In the genomic region with DNA sequence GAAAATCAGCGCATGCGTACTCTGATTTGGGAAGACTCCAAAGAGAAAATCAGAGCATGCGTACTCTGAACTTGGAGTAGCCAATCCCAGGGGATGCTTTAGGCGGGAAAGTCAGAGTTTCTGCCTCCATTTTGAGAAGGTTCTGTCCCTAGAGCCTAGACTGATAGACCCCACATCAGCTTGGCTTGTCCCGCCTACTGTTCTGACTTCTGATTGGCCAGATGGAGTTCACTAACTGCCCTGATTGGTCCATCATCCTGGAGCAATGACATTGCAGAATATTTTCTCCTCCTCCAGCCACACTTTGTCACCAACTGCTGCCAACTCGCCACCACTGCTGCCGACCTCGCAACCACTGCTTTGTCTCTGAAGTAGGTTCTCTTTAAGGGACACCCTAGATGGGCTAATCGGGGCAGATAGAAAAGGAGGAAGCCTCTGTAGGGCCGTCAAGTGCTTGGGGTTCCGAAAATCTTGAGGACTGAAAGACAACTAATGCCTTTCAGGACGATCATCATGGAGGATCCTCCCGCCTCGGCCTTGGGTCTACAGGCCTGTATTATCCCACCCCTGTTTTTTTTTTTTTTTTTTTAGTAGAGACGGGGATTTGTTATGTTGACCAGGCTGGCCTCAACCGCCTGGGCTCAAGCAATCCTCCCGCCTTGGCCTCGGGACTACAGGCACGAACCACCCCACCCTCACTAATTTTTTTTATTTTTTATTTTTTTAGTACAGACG, we compare ENCODE assay signal across 19 cellular contexts. TPM values are rescaled to one million over a fixed set of nuclear protein-coding genes. Genes with fewer than 3 reads are reported as not detected.
"Had no signal": no experiment of that assay in that cellular context is flagged by ENCODE, and none has a peak within 500 bp of the region (broad histone marks: within the 10 kb centered on the region; RNA-seq: fewer than 3 reads in every experiment).

A gene with protein sequence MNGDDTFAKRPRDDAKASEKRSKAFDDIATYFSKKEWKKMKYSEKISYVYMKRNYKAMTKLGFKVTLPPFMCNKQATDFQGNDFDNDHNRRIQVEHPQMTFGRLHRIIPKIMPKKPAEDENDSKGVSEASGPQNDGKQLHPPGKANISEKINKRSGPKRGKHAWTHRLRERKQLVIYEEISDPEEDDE (plus strand): TSS at position 331 of the 735 bp plus-strand sequence. CDS start 1,850 bp downstream, outside the sequence.

RNA-seq across cellular contexts. Expression of the gene that starts here (rescaled TPM):
- total RNA-seq: kidney; left colon; left lung; liver; lower lobe of right lung; mammary epithelial cell; mucosa of gallbladder; naive thymus-derived CD8-positive, alpha-beta T cell; neural crest cell; osteoblast; posterior vena cava; psoas muscle; sigmoid colon; spleen; subcutaneous adipose tissue; suprapubic skin; tibial nerve; ureter; uterus had no signal
